In the genomic region with DNA sequence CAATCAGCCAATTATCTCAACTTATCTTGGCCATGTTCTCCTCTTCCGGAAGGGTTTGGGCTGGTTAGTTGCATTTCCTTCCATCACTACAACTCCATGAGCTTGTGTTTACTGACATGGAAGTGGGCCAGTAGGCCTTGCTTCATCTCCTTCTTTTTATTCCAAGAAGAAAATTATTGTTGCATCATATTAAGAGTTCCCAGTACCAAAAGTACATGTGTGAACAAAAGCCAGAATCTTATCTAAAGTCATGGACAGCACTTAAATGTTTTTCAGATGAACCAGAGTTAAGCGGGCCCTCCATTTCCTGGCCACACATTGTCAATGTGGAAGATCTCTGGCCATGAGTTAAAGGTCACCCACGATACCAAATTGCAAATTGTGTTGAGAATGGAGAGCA, we compare ENCODE assay signal across 13 cellular contexts.
DNase-seq lines count a peak whose midpoint lies in the region; ATAC-seq and TF ChIP-seq lines count a peak whose summit lies in the region.
"Had no signal": no experiment of that assay in that cellular context is flagged by ENCODE, and none has a peak within 500 bp of the region (broad histone marks: within the 10 kb centered on the region; RNA-seq: fewer than 3 reads in every experiment).

No MANE protein-coding gene starts in this region.

- no peaks in the 10 kb centered on the region for H3K27me3 ChIP-seq in psoas muscle (ENCODE audit: insufficient read depth in 3 of 3, low read length in 2 of 3)

- peak; percentile 16 for DNase-seq in AG08396 (ENCODE audit: low spot score)
- peak; percentile 0 for DNase-seq in RWPE1 (ENCODE audit: low spot score)
- peak; percentile 84 to 89 for DNase-seq in foreskin fibroblast
- peak in 1 of 2 donors; percentile 15 for DNase-seq in psoas muscle
- DNase-seq in NCI-H187 (lab: John Stamatoyannopoulos, UW): no peak
- DNase-seq in amniotic stem cell (lab: John Stamatoyannopoulos, UW): no peak
- DNase-seq: activated CD8-positive, alpha-beta T cell treated with anti-CD3 and anti-CD28 coated beads, Interleukin-2, amount 10 ng/mL, durations not matched to agents 7 days and 5 days; AML-193; NCI-H345; RPMI8226; T-helper 9 cell had no signal

- TF ChIP-seq CTCF in RWPE1 (conservative IDR thresholded peaks at IDR 0.05; ENCODE audit: low read depth): no peak
- no peak for TF ChIP-seq CTCF in foreskin fibroblast (IDR thresholded peaks at IDR 0.05; ENCODE audit: low read depth, low read length)
- no peak for TF ChIP-seq CTCF in psoas muscle (IDR thresholded peaks at IDR 0.05)

- CTCF ChIA-PET in RWPE1 (lab: Yijun Ruan, JAX): no interaction called here

- ATAC-seq in psoas muscle: peak in 3 of 4 donors; percentile 34 to 65 (median 37)
- no peak for ATAC-seq in GM19023 (IDR thresholded peaks at IDR 0.05; ENCODE audit: unreplicated experiment)
- ATAC-seq in GM21619 (IDR thresholded peaks at IDR 0.05; ENCODE audit: unreplicated experiment): no peak
- ATAC-seq: activated CD8-positive, alpha-beta T cell treated with anti-CD3 and anti-CD28 coated beads, Interleukin-2, amount 10 ng/mL, durations not matched to agents 7 days and 5 days had no signal

- WGBS in psoas muscle, 3 donors: 55 to 70% (median 59%) methylated on average over 3 of the region's 3 CpGs

- H3K9me3 ChIP-seq in psoas muscle: no peaks in the 10 kb centered on the region

- intact Hi-C loops in psoas muscle (cut with DNase I): no loop called here

- POLR2A ChIA-PET in RWPE1 (lab: Yijun Ruan, JAX; ENCODE audit: low non-redundant PET): no interaction called here

- H3K27ac ChIP-seq in RWPE1 (no peak overlapping the region), psoas muscle (no peak overlapping the region)

- H3K4me3 ChIP-seq in foreskin fibroblast (ENCODE audit: low read depth in 1 of 2, low read length in 2 of 2): no peak overlapping the region
- H3K4me3 ChIP-seq in psoas muscle: no peak overlapping the region

- no peaks in the 10 kb centered on the region for H3K36me3 ChIP-seq in psoas muscle (ENCODE audit: insufficient read depth in 1 of 2, low read depth in 1 of 2)

- no peaks in the 10 kb centered on the region for H3K4me1 ChIP-seq in psoas muscle

Comparison
In these comparisons a context has a peak if more than half of its experiments do, and no peak if none do; other contexts are left out.
1. DNase-seq: peak in AG08396 (single experiment), RWPE1 (single experiment) and foreskin fibroblast (2 of 2); none in NCI-H187 (0 of 2) and amniotic stem cell (single experiment).
2. ATAC-seq: peak in psoas muscle (3 of 4); none in GM19023 (single experiment) and GM21619 (single experiment).